21 cellular contexts compared by ENCODE assay signal in genomic region chr13:53127378-53127777, GRCh38.
"Had no signal": no experiment of that assay in that cellular context is flagged by ENCODE, and none has a peak within 500 bp of the region (broad histone marks: within the 10 kb centered on the region; RNA-seq: fewer than 3 reads in every experiment).

No MANE protein-coding gene starts in this region.

- H3K9me3 ChIP-seq: gastrocnemius medialis, left lung, lower lobe of right lung, prostate gland, right lobe of liver, stomach, thoracic aorta, transverse colon had no signal

- H2AFZ ChIP-seq: parathyroid adenoma had no signal

- H3K79me2 ChIP-seq: parathyroid adenoma had no signal

- H3K27ac Mint-ChIP-seq: immature natural killer cell, naive B cell, nephron progenitor cell had no signal

- H3K9ac ChIP-seq: parathyroid adenoma had no signal

- H3K36me3 Mint-ChIP-seq: immature natural killer cell, naive B cell had no signal

- H3K4me1 Mint-ChIP-seq: immature natural killer cell, naive B cell, nephron progenitor cell had no signal

- H3K4me1 ChIP-seq: gastrocnemius medialis, left lung, lower lobe of right lung, parathyroid adenoma, prostate gland, right lobe of liver, stomach, transverse colon had no signal

- H3K27me3 Mint-ChIP-seq: naive B cell had no signal

- H3K4me3 ChIP-seq: coronary artery, gastrocnemius medialis, left lung, lower lobe of right lung, prostate gland, right lobe of liver, skin epidermis, stomach, thoracic aorta, transverse colon had no signal

- ATAC-seq: lower lobe of right lung, right lobe of liver had no signal

- H3K27ac ChIP-seq: coronary artery, gastrocnemius medialis, left lung, lower lobe of right lung, parathyroid adenoma, prostate gland, right lobe of liver, thoracic aorta, transverse colon had no signal

- H3K9me3 Mint-ChIP-seq: immature natural killer cell, nephron progenitor cell had no signal

- H3K4me3 Mint-ChIP-seq: immature natural killer cell, naive B cell, nephron progenitor cell had no signal

- H3K27me3 ChIP-seq: gastrocnemius medialis, right lobe of liver, transverse colon had no signal

- H3K36me3 ChIP-seq: gastrocnemius medialis, left lung, lower lobe of right lung, prostate gland, right lobe of liver, stomach, thoracic aorta, transverse colon had no signal

- DNase-seq: effector CD4-positive, alpha-beta T cell; glutamatergic neuron; immature natural killer cell; lower lobe of right lung; mesenchymal stem cell; naive B cell; nephron progenitor cell; retina; right lobe of liver; stimulated activated CD4-positive, alpha-beta T cell treated with anti-CD3 and anti-CD28 coated beads, Interleukin-2, amount 100 ng/mL, for 24 hours; stimulated activated naive CD4-positive, alpha-beta T cell; stomach; substantia nigra; transverse colon had no signal
